10 cellular contexts compared by ENCODE assay signal in genomic region chr1:91864017-91864700, GRCh38. TPM values are rescaled to one million over a fixed set of nuclear protein-coding genes. Genes with fewer than 3 reads are reported as not detected.
A peak's percentile ranks its signal among the peaks of the same experiment; 100 is the strongest.
DNase-seq lines count a peak whose midpoint lies in the region; ATAC-seq and TF ChIP-seq lines count a peak whose summit lies in the region.
"Had no signal": no experiment of that assay in that cellular context is flagged by ENCODE, and none has a peak within 500 bp of the region (broad histone marks: within the 10 kb centered on the region; RNA-seq: fewer than 3 reads in every experiment).

No MANE protein-coding gene starts in this region.

- H4K8ac ChIP-seq in mesenchymal stem cell (ENCODE audit: low read length) = no peak overlapping the region

- peak overlapping the region in 1 of 2 experiments; percentile 63 for H2BK12ac ChIP-seq in mesenchymal stem cell (ENCODE audit: low read length in 2 of 2)

- H3K9ac ChIP-seq in mesenchymal stem cell (ENCODE audit: low read length) = peak overlapping the region; percentile 71

- no peak overlapping the region for H2BK15ac ChIP-seq in mesenchymal stem cell (ENCODE audit: low read depth, poor library complexity, severe bottlenecking)

- H3K4ac ChIP-seq in mesenchymal stem cell (ENCODE audit: low read depth in 1 of 2, low read length in 2 of 2) = no peak overlapping the region

- CTCF ChIA-PET in OCI-LY7 (lab: Charles Lee; ENCODE audit: unreplicated experiment) = no interaction called here

- H3K27me3 ChIP-seq in mesenchymal stem cell (ENCODE audit: control insufficient read depth in 1 of 2, insufficient read depth in 1 of 2, low read length in 2 of 2) = no peaks in the 10 kb centered on the region

- WGBS in mesenchymal stem cell = 75% methylated on average over 5 of the region's 5 CpGs

- no peak overlapping the region for H2BK120ac ChIP-seq in mesenchymal stem cell (ENCODE audit: low read depth, low read length)

- H2BK5ac ChIP-seq in mesenchymal stem cell (ENCODE audit: low read depth, low read length, poor library complexity, severe bottlenecking) = no peak overlapping the region

- H3K27ac ChIP-seq in mesenchymal stem cell (ENCODE audit: low read length, poor library complexity, severe bottlenecking) (no peak overlapping the region), OCI-LY7 (ENCODE audit: low read depth, low read length, poor library complexity, severe bottlenecking) (no peak overlapping the region)

- peaks cover 34% of the 10 kb centered on the region for H3K79me1 ChIP-seq in mesenchymal stem cell (replicated peaks; ENCODE audit: low read length, poor library complexity, severe bottlenecking)

- ATAC-seq in GM18498 (IDR thresholded peaks at IDR 0.05; ENCODE audit: unreplicated experiment) (no peak), GM21367 (IDR thresholded peaks at IDR 0.05; ENCODE audit: unreplicated experiment) (no peak)
- ATAC-seq: WTC11 had no signal

- H2AFZ ChIP-seq in mesenchymal stem cell (ENCODE audit: low read depth, low read length) (no peak overlapping the region), OCI-LY7 (ENCODE audit: low read length) (no peak overlapping the region)

- peak overlapping the region in 1 of 2 experiments; percentile 52 for H3K18ac ChIP-seq in mesenchymal stem cell (ENCODE audit: low read depth in 1 of 2, low read length in 2 of 2)

- H3K36me3 ChIP-seq in mesenchymal stem cell (ENCODE audit: control insufficient read depth in 1 of 2, insufficient read depth in 2 of 2, low read depth in 1 of 2, low read length in 2 of 2) (peaks cover 3 to 64% of the 10 kb centered on the region in 2 experiments), OCI-LY7 (ENCODE audit: insufficient read depth, low read length) (no peaks in the 10 kb centered on the region)

- H3K23ac ChIP-seq in mesenchymal stem cell (ENCODE audit: low read length in 2 of 2) = no peak overlapping the region

- H3K14ac ChIP-seq in mesenchymal stem cell (ENCODE audit: low read length in 2 of 2) = no peak overlapping the region

- H3K9me2 ChIP-seq in OCI-LY7 (ENCODE audit: insufficient read depth, low read length) = no peaks in the 10 kb centered on the region

- DNase-seq in AG20443 (ENCODE audit: low spot score) (peak; percentile 41), NCI-H1930 (lab: John Stamatoyannopoulos, UW) (peak; percentile 29 to 41), cardiac fibroblast (ENCODE audit: low read depth in 2 of 2) (peak; percentile 69 to 75), mesenchymal stem cell (peak; percentile 28), RPMI8226 (no peak), OCI-LY7 (ENCODE audit: low spot score) (no peak)
- DNase-seq: activated naive CD8-positive, alpha-beta T cell treated with anti-CD3 and anti-CD28 coated beads for 36 hours had no signal

- BruUV-seq in OCI-LY7 (replicated peaks; lab: Mats Ljungman, UMichigan) = no TSS peak

- no peaks in the 10 kb centered on the region for H3K9me3 ChIP-seq in mesenchymal stem cell (ENCODE audit: control insufficient read depth, low read length)
- H3K9me3 ChIP-seq in OCI-LY7 (ENCODE audit: low read length) = no peaks in the 10 kb centered on the region

- H3K4me2 ChIP-seq in mesenchymal stem cell (ENCODE audit: low read length, poor library complexity, severe bottlenecking) (no peak overlapping the region), OCI-LY7 (ENCODE audit: low read length) (no peak overlapping the region)

- no peak overlapping the region for H2AK5ac ChIP-seq in mesenchymal stem cell (ENCODE audit: low read length, severe bottlenecking)

- intact Hi-C loops in OCI-LY7 (cut with micrococcal nuclease; ENCODE audit: unreplicated experiment) = no loop called here

- H3K4me3 ChIP-seq in cardiac fibroblast (replicated peaks in 1 of 2; ENCODE audit: low read depth in 2 of 2, low read length in 2 of 2) = peak overlapping the region in 1 of 2 donors; percentile 12
- peak overlapping the region in 1 of 2 experiments; percentile 19 for H3K4me3 ChIP-seq in mesenchymal stem cell (ENCODE audit: insufficient read depth in 1 of 2, low read depth in 1 of 2, low read length in 2 of 2)
- no peak overlapping the region for H3K4me3 ChIP-seq in OCI-LY7 (ENCODE audit: low read depth, low read length, poor library complexity, severe bottlenecking)

- H4K20me1 ChIP-seq in OCI-LY7 (ENCODE audit: insufficient read depth, low read length) = no peaks in the 10 kb centered on the region

- TF ChIP-seq CTCF in cardiac fibroblast (IDR thresholded peaks at IDR 0.05; ENCODE audit: low read depth, low read length) (no peak), OCI-LY7 (conservative IDR thresholded peaks at IDR 0.05; ENCODE audit: low read length) (no peak)

- H3K79me2 ChIP-seq in OCI-LY7 (ENCODE audit: insufficient read depth, low read depth, low read length) = no peaks in the 10 kb centered on the region

- POLR2A ChIA-PET in OCI-LY7 (lab: Charles Lee) = no interaction called here

- no peak overlapping the region for H4K91ac ChIP-seq in mesenchymal stem cell (ENCODE audit: low read length)

- H3K4me1 ChIP-seq in mesenchymal stem cell (ENCODE audit: control insufficient read depth, insufficient read depth, low read depth, low read length) (peaks cover 4% of the 10 kb centered on the region), OCI-LY7 (ENCODE audit: insufficient read depth, low read length, poor library complexity, severe bottlenecking) (no peaks in the 10 kb centered on the region)

RNA-seq across cellular contexts. Expression of gene TGFBR3, which starts 21.8 kb away (rescaled TPM):
- 10.0 TPM for polyA plus RNA-seq in mesenchymal stem cell (2013, experiment 1 of 2)
- 10.3 TPM for polyA plus RNA-seq in mesenchymal stem cell (2013, experiment 2 of 2)
- not detected in 2 replicates for total RNA-seq in OCI-LY7 (2014; rRNA removed; shearing (Covaris generic))
- total RNA-seq in OCI-LY7 (2022) = not detected in 2 replicates

Comparison
In these comparisons a context has a peak if more than half of its experiments do, and no peak if none do; other contexts are left out.
1. DNase-seq: peak in AG20443 (single experiment), NCI-H1930 (2 of 2), cardiac fibroblast (2 of 2) and mesenchymal stem cell (single experiment); none in RPMI8226 (single experiment) and OCI-LY7 (single experiment).